Comparison of ENCODE assay signal across 19 cellular contexts in genomic region chr5:151225475-151225874, GRCh38. TPM values are rescaled to one million over a fixed set of nuclear protein-coding genes. Genes with fewer than 3 reads are reported as not detected.
DNase-seq lines count a peak whose midpoint lies in the region; ATAC-seq, FAIRE-seq and TF ChIP-seq lines count a peak whose summit lies in the region.
"Had no signal": no experiment of that assay in that cellular context is flagged by ENCODE, and none has a peak within 500 bp of the region (broad histone marks: within the 10 kb centered on the region; RNA-seq: fewer than 3 reads in every experiment).

No MANE protein-coding gene starts in this region.

- ATAC-seq in HepG2, result no peak
- no peak for ATAC-seq in right lobe of liver
- ATAC-seq in GM21737 (IDR thresholded peaks at IDR 0.05; ENCODE audit: unreplicated experiment), result no peak
- ATAC-seq: GM12878 had no signal

- TF ChIP-seq EP300 in HepG2 (IDR thresholded peaks at IDR 0.05; ENCODE audit: low read depth in 2 of 2, low read length in 2 of 2) (no peak), HepG2 (CRISPR knock-in tag; IDR thresholded peaks at IDR 0.05; ENCODE audit: borderline replicate concordance) (no peak)

- H3K27me3 ChIP-seq in HepG2 (ENCODE audit: control insufficient read depth in 1 of 2, insufficient read depth in 2 of 2, low read length in 2 of 2) (peaks cover 0 to 1% of the 10 kb centered on the region in 2 experiments; a peak in 2 of 5 replicates), right lobe of liver (no peaks in the 10 kb centered on the region), SU-DHL-6 (ENCODE audit: low read length) (no peaks in the 10 kb centered on the region), endodermal cell (ENCODE audit: control insufficient read depth, insufficient read depth, low read length, poor library complexity, severe bottlenecking) (peaks cover 21% of the 10 kb centered on the region), Peyer's patch (no peaks in the 10 kb centered on the region)
- H3K27me3 ChIP-seq: ascending aorta had no signal

- no peak overlapping the region for H3K27ac ChIP-seq in HepG2 (ENCODE audit: extremely low read length, insufficient read depth, low read length)
- no peak overlapping the region for H3K27ac ChIP-seq in right lobe of liver
- H3K27ac ChIP-seq in SU-DHL-6 (ENCODE audit: low read depth, low read length), result peak overlapping the region; percentile 98
- H3K27ac ChIP-seq in endodermal cell (ENCODE audit: low read depth, low read length), result no peak overlapping the region
- H3K27ac ChIP-seq in Peyer's patch, result peak overlapping the region in 1 of 4 donors; percentile 0
- H3K27ac ChIP-seq: ascending aorta had no signal

- H3K9ac ChIP-seq in HepG2 (ENCODE audit: insufficient read depth, low read depth, low read length) (no peak overlapping the region), SU-DHL-6 (ENCODE audit: low read length) (peak overlapping the region; percentile 16), endodermal cell (ENCODE audit: extremely low read depth, low read length, poor library complexity, severe bottlenecking) (no peak overlapping the region)

- DNase-seq in HepG2 (ENCODE audit: low spot score) (no peak), right lobe of liver (no peak), endodermal cell (no peak), UCSD-AML1 (lab: John Stamatoyannopoulos, UW; ENCODE audit: unreplicated experiment) (no peak), Peyer's patch (no peak)
- DNase-seq in stimulated activated CD4-positive, alpha-beta T cell treated with anti-CD3 and anti-CD28 coated beads, Interleukin-2, amount 100 ng/mL, for 48 hours, result no peak
- DNase-seq: activated CD4-positive, alpha-beta T cell treated with anti-CD3 and anti-CD28 coated beads, Interleukin-2, amount 50 U/mL, for 1 hour; GDM1; NCI-H1048; NCI-H2081; NCI-H510A treated with DMSO at 0.1 percent for 48 hours; SHP77 treated with DMSO at 0.1 percent for 48 hours; T1000 had no signal

- no peak overlapping the region for H3K4me3 Mint-ChIP-seq in endodermal cell

- no peak overlapping the region for H3K27ac Mint-ChIP-seq in endodermal cell
- H3K27ac Mint-ChIP-seq: memory B cell had no signal

- no peaks in the 10 kb centered on the region for H3K9me3 Mint-ChIP-seq in endodermal cell
- H3K9me3 Mint-ChIP-seq: memory B cell had no signal

- H3K4me1 Mint-ChIP-seq in endodermal cell, result peaks cover 4% of the 10 kb centered on the region

- H3K4me3 ChIP-seq in HepG2 (replicated peaks in 1 of 3; ENCODE audit: insufficient read depth in 1 of 3, low read depth in 2 of 3, low read length in 3 of 3) (no peak overlapping the region), right lobe of liver (no peak overlapping the region), SU-DHL-6 (ENCODE audit: insufficient read depth, low read length, poor library complexity, severe bottlenecking) (no peak overlapping the region), endodermal cell (ENCODE audit: low read length) (no peak overlapping the region), Peyer's patch (no peak overlapping the region)
- H3K4me3 ChIP-seq: ascending aorta, GM12878 had no signal

- no peaks in the 10 kb centered on the region for H3K9me3 ChIP-seq in HepG2 (ENCODE audit: low read length)
- H3K9me3 ChIP-seq in right lobe of liver, result no peaks in the 10 kb centered on the region
- no peaks in the 10 kb centered on the region for H3K9me3 ChIP-seq in SU-DHL-6 (ENCODE audit: insufficient read depth, low read length)
- H3K9me3 ChIP-seq in endodermal cell (ENCODE audit: control insufficient read depth, low read length), result no peaks in the 10 kb centered on the region
- H3K9me3 ChIP-seq in Peyer's patch, result no peaks in the 10 kb centered on the region
- H3K9me3 ChIP-seq: ascending aorta had no signal

- TF ChIP-seq CTCF in HepG2 (CRISPR knock-in tag; IDR thresholded peaks at IDR 0.05) (no peak), right lobe of liver (IDR thresholded peaks at IDR 0.05) (no peak), SU-DHL-6 (IDR thresholded peaks at IDR 0.05; ENCODE audit: insufficient read depth, low read length, poor library complexity, severe bottlenecking) (no peak), endodermal cell (conservative IDR thresholded peaks at IDR 0.05) (peak; percentile 6), Peyer's patch (IDR thresholded peaks at IDR 0.05) (no peak)

- peaks cover 74% of the 10 kb centered on the region for H3F3A ChIP-seq in SU-DHL-6 (ENCODE audit: insufficient read depth)

- no peaks in the 10 kb centered on the region for H3K9me2 ChIP-seq in SU-DHL-6 (replicated peaks; ENCODE audit: insufficient read depth, low read length)

- H3K4me1 ChIP-seq in HepG2 (ENCODE audit: insufficient read depth, low read length) (peaks cover 29% of the 10 kb centered on the region), right lobe of liver (peaks cover 0 to 20% (median 3%) of the 10 kb centered on the region in 4 donors), endodermal cell (ENCODE audit: control insufficient read depth, insufficient read depth, low read length) (no peaks in the 10 kb centered on the region), Peyer's patch (peaks cover 0 to 30% (median 17%) of the 10 kb centered on the region in 4 donors)

- no TSS peak for BruUV-seq in HepG2 (replicated peaks; lab: Mats Ljungman, UMichigan)

- POLR2A ChIA-PET in HepG2 (lab: Yijun Ruan, JAX), result interaction anchor here (0.7 kb wide), 1 partner anchor 9 kb away, joined by 3 read pairs; no protein-coding TSS in a partner anchor

- no peak for FAIRE-seq in HepG2 (lab: Jason Lieb, UNC)
- FAIRE-seq: D721Med, GM12878 had no signal

- TF ChIP-seq RAD21 in HepG2 (CRISPR knock-in tag; IDR thresholded peaks at IDR 0.05), result no peak

- H3K36me3 ChIP-seq in HepG2 (replicated peaks in 1 of 2; ENCODE audit: control insufficient read depth in 1 of 2, insufficient read depth in 2 of 2, low read length in 2 of 2) (no peaks in the 10 kb centered on the region), right lobe of liver (no peaks in the 10 kb centered on the region), SU-DHL-6 (ENCODE audit: low read length) (peaks cover 3% of the 10 kb centered on the region; the same call in 1 of the 2 replicates), endodermal cell (ENCODE audit: control insufficient read depth, insufficient read depth, low read length) (no peaks in the 10 kb centered on the region), Peyer's patch (no peaks in the 10 kb centered on the region)
- H3K36me3 ChIP-seq: ascending aorta had no signal

- in situ Hi-C loops in HepG2 (cut with HindIII; ENCODE audit: extremely low pct_ligation_motif_present, low pct_unique_long_range_greater_than_20kb), result no loop called here

- H4K20me1 ChIP-seq in HepG2 (ENCODE audit: insufficient read depth, low read length) (no peaks in the 10 kb centered on the region), SU-DHL-6 (ENCODE audit: low read depth, low read length) (no peaks in the 10 kb centered on the region)

- no peak overlapping the region for H2AFZ ChIP-seq in HepG2 (ENCODE audit: low read length)
- H2AFZ ChIP-seq in SU-DHL-6 (ENCODE audit: low read depth, low read length, severe bottlenecking), result peak overlapping the region; percentile 2

- TF ChIP-seq POLR2A in HepG2 (IDR thresholded peaks at IDR 0.05; ENCODE audit: insufficient read depth in 1 of 2, low read depth in 2 of 2, low read length in 2 of 2), result no peak
- TF ChIP-seq POLR2A in right lobe of liver (IDR thresholded peaks at IDR 0.05), result no peak
- no peak for TF ChIP-seq POLR2A in Peyer's patch (IDR thresholded peaks at IDR 0.05)

- peaks cover 27% of the 10 kb centered on the region for H3K27me3 Mint-ChIP-seq in endodermal cell (ENCODE audit: insufficient read depth)
- H3K27me3 Mint-ChIP-seq: memory B cell had no signal

- CTCF ChIA-PET in HepG2 (lab: Yijun Ruan, JAX; ENCODE audit: low intra/inter-chr PET ratio, low total read pairs), result no interaction called here

- H3K79me2 ChIP-seq in HepG2 (ENCODE audit: insufficient read depth, low read length) (no peaks in the 10 kb centered on the region), SU-DHL-6 (ENCODE audit: insufficient read depth, low read length) (peaks cover 36% of the 10 kb centered on the region)

- no peak overlapping the region for H3K4me2 ChIP-seq in HepG2 (ENCODE audit: low read depth, low read length)
- peak overlapping the region; percentile 96 for H3K4me2 ChIP-seq in SU-DHL-6 (ENCODE audit: low read depth, low read length, poor library complexity, severe bottlenecking)

- intact Hi-C loops in HepG2 (cut with micrococcal nuclease; ENCODE audit: unreplicated experiment), result loop anchor here (10.0 kb wide), 1 partner anchor 221 kb away; no protein-coding TSS in a partner anchor
- intact Hi-C loops in right lobe of liver (cut with DNase I), result no loop called here

- H3K36me3 Mint-ChIP-seq in endodermal cell (ENCODE audit: low read depth), result no peaks in the 10 kb centered on the region

- WGBS in HepG2 (ENCODE audit: low lambda C conversion rate), result 28% methylated on average over 5 of the region's 5 CpGs
- 80% methylated on average over 5 of the region's 5 CpGs for WGBS in right lobe of liver (ENCODE audit: insufficient coverage, low coverage, low lambda C conversion rate, missing lambda C conversion rate)
- WGBS in endodermal cell (ENCODE audit: insufficient coverage in 1 of 2, insufficient read length in 1 of 2), 2 experiments, result 58 to 66% methylated on average over 2 to 4 of the region's 5 CpGs

RNA-seq across cellular contexts. Expression of gene CCDC69, which starts 1.6 kb away (rescaled TPM):
- total RNA-seq in HepG2 (2016; rRNA removed; fragmentation: Illumina TruSeq; extraction: Trizol) (45.2 and 46.3 TPM in 2 replicates), right lobe of liver (10 to 100 TPM; 11.8 to 30.9 (median 22.9) TPM), endodermal cell (1 to 10 TPM; 4.4 to 6.4 TPM), Peyer's patch (10 to 100 TPM; 15.8 to 86.6 (median 33.3) TPM)
- 55.5 and 59.1 TPM in 2 replicates for total RNA-seq in HepG2 (2016; cell fraction: cytosol; rRNA removed; fragmentation: Illumina TruSeq; extraction: Trizol; ENCODE audit: low read depth)
- 40.1 and 44.9 TPM in 2 replicates for total RNA-seq in HepG2 (2016; cell fraction: insoluble cytoplasmic fraction; rRNA removed; fragmentation: Illumina TruSeq; extraction: Trizol)
- total RNA-seq in HepG2 (2016; cell fraction: membrane; rRNA removed; fragmentation: Illumina TruSeq; extraction: Trizol), result 122 and 135 TPM in 2 replicates
- total RNA-seq in HepG2 (2016; cell fraction: nucleus; rRNA removed; fragmentation: Illumina TruSeq; extraction: Trizol), result 20.8 and 25.7 TPM in 2 replicates
- 12.2 and 14.4 TPM in 2 replicates for polyA plus RNA-seq in HepG2 (2011; rRNA removed)
- polyA plus RNA-seq in HepG2 (2011; cell fraction: cytosol; rRNA removed), result 10.9 and 17.9 TPM in 2 replicates
- 5.2 and 8.5 TPM in 2 replicates for polyA plus RNA-seq in HepG2 (2011; cell fraction: nucleus; rRNA removed)
- 11.3 and 12.9 TPM in 2 replicates for polyA plus RNA-seq in HepG2 (2012)
- polyA plus RNA-seq in HepG2 (2016; cell fraction: cytosol; fragmentation: Illumina TruSeq; extraction: Trizol; ENCODE audit: low read depth), result 76.9 and 83.3 TPM in 2 replicates
- polyA plus RNA-seq in HepG2 (2016; cell fraction: insoluble cytoplasmic fraction; fragmentation: Illumina TruSeq; extraction: Trizol; ENCODE audit: low read depth), result 49.2 and 57.5 TPM in 2 replicates
- 129 and 152 TPM in 2 replicates for polyA plus RNA-seq in HepG2 (2016; cell fraction: membrane; fragmentation: Illumina TruSeq; extraction: Trizol; ENCODE audit: low read depth)
- 30.6 and 33.2 TPM in 2 replicates for polyA plus RNA-seq in HepG2 (2016; cell fraction: nucleus; fragmentation: Illumina TruSeq; extraction: Trizol; ENCODE audit: insufficient read depth, low read depth)
- polyA minus RNA-seq in HepG2 (2011; rRNA and poly(A)+ RNA removed; ENCODE audit: low replicate concordance), result 0.35 and 14.2 TPM in 2 replicates
- 5.0 and 5.8 TPM in 2 replicates for polyA minus RNA-seq in HepG2 (2011; cell fraction: cytosol; rRNA and poly(A)+ RNA removed)
- polyA minus RNA-seq in HepG2 (2011; cell fraction: nucleus; rRNA and poly(A)+ RNA removed), result 6.7 and 12.7 TPM in 2 replicates
- 2.5 TPM for polyA plus RNA-seq in endodermal cell (2013, experiment 1 of 2)
- polyA plus RNA-seq in endodermal cell (2013, experiment 2 of 2), result 1.8 TPM

RNA-seq across cellular contexts. Expression of gene GM2A, which starts 27.5 kb away (rescaled TPM):
- total RNA-seq in HepG2 (2016; rRNA removed; fragmentation: Illumina TruSeq; extraction: Trizol) (16.6 and 29.6 TPM in 2 replicates), right lobe of liver (10 to 100 TPM; 11.7 to 23.6 (median 20.3) TPM), endodermal cell (10 to 100 TPM; 40.7 to 55.2 TPM), Peyer's patch (10 to 100 TPM; 15.1 to 27.2 (median 16.8) TPM)
- 4.1 and 4.6 TPM in 2 replicates for total RNA-seq in HepG2 (2016; cell fraction: cytosol; rRNA removed; fragmentation: Illumina TruSeq; extraction: Trizol; ENCODE audit: low read depth)
- total RNA-seq in HepG2 (2016; cell fraction: insoluble cytoplasmic fraction; rRNA removed; fragmentation: Illumina TruSeq; extraction: Trizol), result 17.1 and 30.7 TPM in 2 replicates
- total RNA-seq in HepG2 (2016; cell fraction: membrane; rRNA removed; fragmentation: Illumina TruSeq; extraction: Trizol), result 11.9 and 12.6 TPM in 2 replicates
- total RNA-seq in HepG2 (2016; cell fraction: nucleus; rRNA removed; fragmentation: Illumina TruSeq; extraction: Trizol), result 27.5 and 33.6 TPM in 2 replicates
- polyA plus RNA-seq in HepG2 (2011; rRNA removed), result 12.9 and 14.6 TPM in 2 replicates
- polyA plus RNA-seq in HepG2 (2011; cell fraction: cytosol; rRNA removed), result 11.3 TPM in 2 replicates
- polyA plus RNA-seq in HepG2 (2011; cell fraction: nucleus; rRNA removed), result 3.9 and 5.2 TPM in 2 replicates
- 8.5 and 11.0 TPM in 2 replicates for polyA plus RNA-seq in HepG2 (2012)
- polyA plus RNA-seq in HepG2 (2016; cell fraction: cytosol; fragmentation: Illumina TruSeq; extraction: Trizol; ENCODE audit: low read depth), result 3.8 TPM in 2 replicates
- polyA plus RNA-seq in HepG2 (2016; cell fraction: insoluble cytoplasmic fraction; fragmentation: Illumina TruSeq; extraction: Trizol; ENCODE audit: low read depth), result 21.4 and 21.7 TPM in 2 replicates
- 9.6 and 10.8 TPM in 2 replicates for polyA plus RNA-seq in HepG2 (2016; cell fraction: membrane; fragmentation: Illumina TruSeq; extraction: Trizol; ENCODE audit: low read depth)
- polyA plus RNA-seq in HepG2 (2016; cell fraction: nucleus; fragmentation: Illumina TruSeq; extraction: Trizol; ENCODE audit: insufficient read depth, low read depth), result 42.8 and 48.3 TPM in 2 replicates
- 9.2 and 31.1 TPM in 2 replicates for polyA minus RNA-seq in HepG2 (2011; rRNA and poly(A)+ RNA removed; ENCODE audit: low replicate concordance)
- polyA minus RNA-seq in HepG2 (2011; cell fraction: cytosol; rRNA and poly(A)+ RNA removed), result 12.1 and 12.7 TPM in 2 replicates
- 6.6 and 10.6 TPM in 2 replicates for polyA minus RNA-seq in HepG2 (2011; cell fraction: nucleus; rRNA and poly(A)+ RNA removed)
- 28.5 TPM for polyA plus RNA-seq in endodermal cell (2013, experiment 1 of 2)
- polyA plus RNA-seq in endodermal cell (2013, experiment 2 of 2), result 25.3 TPM
